Comparison of ENCODE assay signal across 8 cellular contexts in the genomic region with DNA sequence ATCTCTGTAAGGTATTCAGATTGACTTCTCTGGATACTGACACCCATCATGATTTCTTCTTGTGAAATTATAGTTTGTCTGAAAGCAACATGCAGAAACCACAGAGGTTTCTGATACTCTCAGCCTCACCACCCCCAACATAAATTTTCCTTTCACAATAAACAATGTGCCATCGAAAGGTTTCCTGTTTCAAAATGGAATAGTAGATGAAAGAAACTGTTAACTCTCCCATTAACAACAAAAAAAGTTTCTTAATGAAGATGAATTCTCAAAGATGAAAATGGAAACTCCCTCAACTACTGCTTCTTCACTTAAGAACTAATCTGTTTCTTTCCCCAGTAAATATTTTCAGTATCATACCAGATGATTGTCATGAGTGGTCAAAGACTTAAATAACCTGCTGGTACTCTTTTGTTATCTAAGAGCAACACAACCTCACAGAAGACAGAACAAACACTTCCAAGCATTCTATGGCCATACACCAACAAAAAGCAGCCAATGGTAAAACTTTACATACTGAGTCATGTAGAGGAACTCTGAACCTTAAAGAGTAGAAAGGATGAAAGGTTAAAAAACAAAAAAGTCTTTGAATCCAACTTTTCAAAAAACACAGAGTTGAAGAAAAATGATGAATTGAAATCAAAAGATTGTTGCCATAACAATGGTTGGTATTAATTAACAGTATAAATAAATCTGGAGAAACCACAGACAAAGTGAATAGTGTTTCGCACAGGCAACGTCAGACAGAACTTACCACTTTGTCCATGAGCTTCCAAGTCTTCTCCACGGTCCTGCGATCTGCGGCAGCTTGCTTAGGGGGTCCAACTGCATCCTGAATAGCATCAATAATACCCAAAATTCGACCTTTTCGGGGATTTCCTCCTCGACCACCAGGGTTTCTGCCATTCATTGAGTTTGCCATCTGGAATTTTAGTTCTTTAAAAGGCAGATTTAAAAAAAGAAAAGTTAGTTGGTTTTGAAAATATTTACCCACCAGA. TPM values are rescaled to one million over a fixed set of nuclear protein-coding genes. Genes with fewer than 3 reads are reported as not detected.
DNase-seq lines count a peak whose midpoint lies in the region; ATAC-seq and TF ChIP-seq lines count a peak whose summit lies in the region.

No MANE protein-coding gene starts in this region.

- no peaks in the 10 kb centered on the region for H3K9me3 Mint-ChIP-seq in activated CD4-positive, alpha-beta T cell treated with anti-CD3 and anti-CD28 coated beads for 36 hours (ENCODE audit: low read depth)

- no peaks in the 10 kb centered on the region for H4K20me1 ChIP-seq in mammary epithelial cell (ENCODE audit: insufficient read depth, low read length)

- peak overlapping the region; percentile 31 for H2AFZ ChIP-seq in mammary epithelial cell (ENCODE audit: low read depth, low read length)

- POLR2A ChIA-PET in activated CD4-positive, alpha-beta T cell treated with anti-CD3 and anti-CD28 coated beads for 36 hours (lab: Charles Lee) = interaction anchor here (0.6 to 2.8 kb wide), 10 partner anchors 9 to 557 kb away, joined by 3 to 9 read pairs (median 4); a partner anchor contains a TSS

- H3K4me3 Mint-ChIP-seq in activated CD4-positive, alpha-beta T cell treated with anti-CD3 and anti-CD28 coated beads for 36 hours = peak overlapping the region; percentile 100

- H3K18ac ChIP-seq in mesendoderm (ENCODE audit: low read length) = no peak overlapping the region

- intact Hi-C loops in activated CD4-positive, alpha-beta T cell treated with anti-CD3 and anti-CD28 coated beads for 36 hours (cut with DNase I, micrococcal nuclease) = loop anchor here (1.0 to 5.0 kb wide), 16 partner anchors 30 to 740 kb away; a partner anchor contains a TSS
- intact Hi-C loops in mammary epithelial cell (cut with micrococcal nuclease) = loop anchor here (1.0 to 10.0 kb wide), 6 partner anchors 145 to 1195 kb away; no protein-coding TSS in a partner anchor

- dilution Hi-C loops in mammary epithelial cell (cut with HindIII; ENCODE audit: low sequenced_read_pairs) = no loop called here

- 7% methylated on average over 9 of the region's 9 CpGs for WGBS in mammary epithelial cell (ENCODE audit: low coverage, missing lambda C conversion rate)
- WGBS in mesendoderm (ENCODE audit: extremely low coverage, insufficient coverage, low lambda C conversion rate) = no CpG with 5 or more reads among the region's 9 CpGs

- H2BK15ac ChIP-seq in mesendoderm (replicated peaks; ENCODE audit: low read depth) = no peak overlapping the region

- H3K4me2 ChIP-seq in mammary epithelial cell (ENCODE audit: insufficient read depth, low read depth, low read length) (peak overlapping the region; percentile 96), mesendoderm (ENCODE audit: low read length) (peak overlapping the region; percentile 30)

- H3K4me1 ChIP-seq in HAP-1 (peaks cover 7% of the 10 kb centered on the region), mammary epithelial cell (ENCODE audit: insufficient read depth, low read length) (peaks cover 13% of the 10 kb centered on the region), mesendoderm (ENCODE audit: control insufficient read depth, low read depth, low read length) (no peaks in the 10 kb centered on the region)

- no peak overlapping the region for H2AK5ac ChIP-seq in mesendoderm (ENCODE audit: low read length)

- BruUV-seq in mammary epithelial cell (replicated peaks; lab: Mats Ljungman, UMichigan) = no TSS peak

- no peak overlapping the region for H2BK120ac ChIP-seq in mesendoderm (ENCODE audit: low read depth, low read length)

- H3K36me3 ChIP-seq in HAP-1 (replicated peaks) = 0 out of 2 replicates have a peak, but pooled peaks cover 3% of the 10 kb centered on the region
- H3K36me3 ChIP-seq in mammary epithelial cell (ENCODE audit: insufficient read depth, low read length) = no peaks in the 10 kb centered on the region
- no peaks in the 10 kb centered on the region for H3K36me3 ChIP-seq in mesendoderm (ENCODE audit: control insufficient read depth, insufficient read depth, low read length)

- H3K4ac ChIP-seq in mesendoderm (ENCODE audit: low read depth, low read length) = no peak overlapping the region

- no peak overlapping the region for H2BK5ac ChIP-seq in mesendoderm (ENCODE audit: low read length)

- peak overlapping the region; percentile 100 for H3K27ac Mint-ChIP-seq in activated CD4-positive, alpha-beta T cell treated with anti-CD3 and anti-CD28 coated beads for 36 hours

- no peaks in the 10 kb centered on the region for H3K27me3 Mint-ChIP-seq in activated CD4-positive, alpha-beta T cell treated with anti-CD3 and anti-CD28 coated beads for 36 hours

- in situ Hi-C loops in HAP-1 (cut with MboI; ENCODE audit: low sequenced_read_pairs) (no loop called here), mammary epithelial cell (cut with MboI; ENCODE audit: low sequenced_read_pairs in 2 of 2) (no loop called here)

- no peak for TF ChIP-seq CTCF in mammary epithelial cell (conservative IDR thresholded peaks at IDR 0.05 in 1 of 2, IDR thresholded peaks at IDR 0.05 in 1 of 2; ENCODE audit: extremely low read depth in 1 of 2, insufficient read depth in 1 of 2, low read depth in 1 of 2, low read length in 2 of 2)

- peaks cover 4% of the 10 kb centered on the region for H3K79me1 ChIP-seq in mesendoderm (ENCODE audit: low read length)

- H3K4me3 ChIP-seq in HAP-1 = peak overlapping the region; percentile 88
- H3K4me3 ChIP-seq in mammary epithelial cell (replicated peaks in 1 of 3; ENCODE audit: insufficient read depth in 1 of 3, low read depth in 2 of 3, low read length in 3 of 3) = peak overlapping the region; percentile 74 to 97 (median 97)
- H3K4me3 ChIP-seq in mesendoderm (ENCODE audit: low read length) = no peak overlapping the region

- H3K4me1 Mint-ChIP-seq in activated CD4-positive, alpha-beta T cell treated with anti-CD3 and anti-CD28 coated beads for 36 hours = peaks cover 40% of the 10 kb centered on the region

- H3K23ac ChIP-seq in mesendoderm (ENCODE audit: low read length) = no peak overlapping the region

- H3K36me3 Mint-ChIP-seq in activated CD4-positive, alpha-beta T cell treated with anti-CD3 and anti-CD28 coated beads for 36 hours (ENCODE audit: low read depth) = peaks cover 45% of the 10 kb centered on the region

- peak; percentile 11 for ATAC-seq in activated CD4-positive, alpha-beta T cell treated with anti-CD3 and anti-CD28 coated beads for 36 hours

- H3K9ac ChIP-seq in mammary epithelial cell (ENCODE audit: insufficient read depth, low read length) (peak overlapping the region; percentile 96), mesendoderm (ENCODE audit: low read length) (no peak overlapping the region)

- no peak overlapping the region for H4K8ac ChIP-seq in mesendoderm (ENCODE audit: low read depth, low read length)

- DNase-seq in activated CD4-positive, alpha-beta T cell treated with anti-CD3 and anti-CD28 coated beads for 36 hours = peak; percentile 32
- no peak for DNase-seq in activated CD4-positive, alpha-beta T cell treated with anti-CD3 and anti-CD28 coated beads, Interleukin-2, amount 50 U/mL, for 4 hours
- DNase-seq in HAP-1 (ENCODE audit: low spot score in 2 of 2) (no peak), MV-4-11 (lab: John Stamatoyannopoulos, UW) (peak; percentile 27), mammary epithelial cell (peak; percentile 33), mesendoderm (no peak), NCI-H1048 (lab: John Stamatoyannopoulos, UW) (no peak), NK-92 (lab: John Stamatoyannopoulos, UW; ENCODE audit: unreplicated experiment) (no peak)

- H3K9me3 ChIP-seq in HAP-1 = no peaks in the 10 kb centered on the region
- no peaks in the 10 kb centered on the region for H3K9me3 ChIP-seq in mammary epithelial cell (replicated peaks; ENCODE audit: insufficient read depth, low read length)

- H3K79me2 ChIP-seq in mammary epithelial cell (ENCODE audit: insufficient read depth, low read length) (peaks cover 63% of the 10 kb centered on the region), mesendoderm (ENCODE audit: control insufficient read depth, insufficient read depth, low read length) (peaks cover 5% of the 10 kb centered on the region)

- no peak overlapping the region for H4K5ac ChIP-seq in mesendoderm (ENCODE audit: low read length)

- peak overlapping the region; percentile 18 for H3K56ac ChIP-seq in mesendoderm (ENCODE audit: low read length)

- CTCF ChIA-PET in activated CD4-positive, alpha-beta T cell treated with anti-CD3 and anti-CD28 coated beads for 36 hours (lab: Charles Lee) = interaction anchor here (0.6 to 1.3 kb wide), 4 partner anchors 19 to 178 kb away, joined by 3 to 6 read pairs (median 3); no protein-coding TSS in a partner anchor
- CTCF ChIA-PET in mammary epithelial cell (lab: Charles Lee; ENCODE audit: low non-redundant PET) = interaction anchor here (0.5 kb wide), 1 partner anchor 86 kb away, joined by 3 read pairs; no protein-coding TSS in a partner anchor

- H3K27ac ChIP-seq in mammary epithelial cell (ENCODE audit: insufficient read depth, low read depth, low read length) = peak overlapping the region; percentile 87
- no peak overlapping the region for H3K27ac ChIP-seq in mesendoderm (ENCODE audit: low read depth, low read length)

- H3K27me3 ChIP-seq in HAP-1 (ENCODE audit: low read depth) (no peaks in the 10 kb centered on the region), mammary epithelial cell (ENCODE audit: insufficient read depth, low read length) (no peaks in the 10 kb centered on the region), mesendoderm (ENCODE audit: insufficient read depth, low read length, poor library complexity) (no peaks in the 10 kb centered on the region)

RNA-seq across cellular contexts. Expression of a gene that starts 1.9 kb away (rescaled TPM):
- 100 to 1,000 TPM; 112 to 163 TPM for total RNA-seq in activated CD4-positive, alpha-beta T cell treated with anti-CD3 and anti-CD28 coated beads for 36 hours
- total RNA-seq in mammary epithelial cell = 10 to 100 TPM; 39.3 to 59.4 TPM
- polyA plus RNA-seq in mammary epithelial cell = 9.5 TPM
- polyA minus RNA-seq in mammary epithelial cell = 46.8 TPM
- 7.5 TPM for polyA plus RNA-seq in mesendoderm (2013, experiment 1 of 2)
- 8.0 TPM for polyA plus RNA-seq in mesendoderm (2013, experiment 2 of 2)

Comparison
In these comparisons a context has a peak if more than half of its experiments do, and no peak if none do; other contexts are left out.
1. DNase-seq: peak in activated CD4-positive, alpha-beta T cell treated with anti-CD3 and anti-CD28 coated beads for 36 hours (single experiment), MV-4-11 (single experiment) and mammary epithelial cell (single experiment); none in activated CD4-positive, alpha-beta T cell treated with anti-CD3 and anti-CD28 coated beads, Interleukin-2, amount 50 U/mL, for 4 hours (0 of 2), HAP-1 (0 of 2), mesendoderm (single experiment), NCI-H1048 (single experiment) and NK-92 (single experiment).